Comparison of ENCODE assay signal across 36 cellular contexts in genomic region chr13:105796081-105796480, GRCh38.
"Had no signal": no experiment of that assay in that cellular context is flagged by ENCODE, and none has a peak within 500 bp of the region (broad histone marks: within the 10 kb centered on the region; RNA-seq: fewer than 3 reads in every experiment).

No MANE protein-coding gene starts in this region.

- H3K36me3 ChIP-seq: adrenal gland, WERI-Rb-1 had no signal

- H3K36me3 Mint-ChIP-seq: activated CD8-positive, alpha-beta memory T cell treated with anti-CD3 and anti-CD28 coated beads, Interleukin-2, amount 10 ng/mL, durations not matched to agents 7 days and 5 days; activated naive CD4-positive, alpha-beta T cell treated with anti-CD3 and anti-CD28 coated beads, Interleukin-2, amount 50 U/mL, for 72 hours; activated naive CD8-positive, alpha-beta T cell treated with anti-CD3 and anti-CD28 coated beads for 36 hours; brain; WTC11 had no signal

- H3K9me3 ChIP-seq: adrenal gland had no signal

- DNase-seq: activated CD4-positive, alpha-beta memory T cell treated with anti-CD3 and anti-CD28 coated beads, Interleukin-2, amount 10 ng/mL, durations not matched to agents 7 days and 5 days; activated CD4-positive, alpha-beta T cell treated with anti-CD3 and anti-CD28 coated beads for 1 hour; activated CD4-positive, alpha-beta T cell treated with anti-CD3 and anti-CD28 coated beads for 36 hours; activated CD4-positive, alpha-beta T cell treated with anti-CD3 and anti-CD28 coated beads for 48 hours; activated CD4-positive, alpha-beta T cell treated with anti-CD3 and anti-CD28 coated beads, Interleukin-2, amount 10 ng/mL, durations not matched to agents 7 days and 5 days; activated CD4-positive, alpha-beta T cell treated with anti-CD3 and anti-CD28 coated beads, Interleukin-2, amount 50 U/mL, for 48 hours; activated CD4-positive, CD25-positive, alpha-beta regulatory T cell; activated CD8-positive, alpha-beta memory T cell treated with anti-CD3 and anti-CD28 coated beads for 24 hours; activated CD8-positive, alpha-beta memory T cell treated with anti-CD3 and anti-CD28 coated beads, Interleukin-2, amount 10 ng/mL, durations not matched to agents 7 days and 5 days; activated CD8-positive, alpha-beta memory T cell treated with anti-CD3 and anti-CD28 coated beads, Interleukin-2, amount 50 U/mL, for 48 hours; activated CD8-positive, alpha-beta T cell treated with anti-CD3 and anti-CD28 coated beads, Interleukin-2, amount 10 ng/mL, durations not matched to agents 7 days and 5 days; activated effector memory CD4-positive, alpha-beta T cell treated with anti-CD3 and anti-CD28 coated beads, Interleukin-2, amount 50 U/mL, for 16 hours; activated gamma-delta T cell treated with Interleukin-2 at 50 U/mL for 16 hours; activated naive CD4-positive, alpha-beta T cell; activated naive CD4-positive, alpha-beta T cell treated with anti-CD3 and anti-CD28 coated beads for 36 hours; activated naive CD4-positive, alpha-beta T cell treated with anti-CD3 and anti-CD28 coated beads, Interleukin-2, amount 50 U/mL, for 16 hours; activated naive CD8-positive, alpha-beta T cell treated with anti-CD3 and anti-CD28 coated beads for 36 hours; activated T-cell treated with anti-CD3 and anti-CD28 coated beads, Interleukin-2, amount 50 U/mL, for 4 hours; activated T-cell treated with anti-CD3 and anti-CD28 coated beads, Interleukin-2, amount 50 U/mL, for 72 hours; adrenal gland; amniotic stem cell; aorta; central memory CD4-positive, alpha-beta T cell; T-helper 2 cell; T-helper 9 cell; WERI-Rb-1 had no signal

- H3K27ac ChIP-seq: adrenal gland, coronary artery, WERI-Rb-1 had no signal

- H3K27ac Mint-ChIP-seq: activated CD4-positive, alpha-beta memory T cell treated with anti-CD3 and anti-CD28 coated beads, Interleukin-2, amount 10 ng/mL, durations not matched to agents 7 days and 5 days; activated CD4-positive, alpha-beta T cell treated with anti-CD3 and anti-CD28 coated beads for 36 hours; activated CD4-positive, alpha-beta T cell treated with anti-CD3 and anti-CD28 coated beads, Interleukin-2, amount 10 ng/mL, durations not matched to agents 7 days and 5 days; activated CD8-positive, alpha-beta memory T cell treated with anti-CD3 and anti-CD28 coated beads, Interleukin-2, amount 10 ng/mL, durations not matched to agents 7 days and 5 days; activated CD8-positive, alpha-beta T cell treated with anti-CD3 and anti-CD28 coated beads, Interleukin-2, amount 10 ng/mL, durations not matched to agents 7 days and 5 days; activated naive CD4-positive, alpha-beta T cell treated with anti-CD3 and anti-CD28 coated beads for 36 hours; activated naive CD4-positive, alpha-beta T cell treated with anti-CD3 and anti-CD28 coated beads, Interleukin-2, amount 50 U/mL, for 72 hours; activated naive CD8-positive, alpha-beta T cell treated with anti-CD3 and anti-CD28 coated beads for 36 hours; activated T-cell treated with anti-CD3 and anti-CD28 coated beads, Interleukin-2, amount 50 U/mL, for 72 hours; activated T-helper 1 cell treated with anti-CD3 and anti-CD28 coated beads, Interleukin-12 subunit alpha, Interleukin-12 subunit beta, Interleukin-2, Interleukin-4 antibody, amounts not matched to agents 30 ng/mL and 10 ng/mL and 1 ng/mL, durations not matched to agents 14 hours and 24 hours and 36 hours; activated T-helper 17 cell treated with anti-CD3 and anti-CD28 coated beads, Interleukin-2, amount 50 U/mL, for 72 hours; brain; T-helper 1 cell treated with Interleukin-12 subunit alpha and Interleukin-12 subunit beta and Interleukin-4 antibody, amounts not matched to agents 30 μg/mL and 1 μg/mL, for 36 hours; T-helper 2 cell treated with Interferon-gamma antibody and Interleukin-4, amounts not matched to agents 5 μg/mL and 100 μg/mL, for 36 hours; WTC11 had no signal

- H3K27me3 Mint-ChIP-seq: activated CD4-positive, alpha-beta memory T cell treated with anti-CD3 and anti-CD28 coated beads, Interleukin-2, amount 10 ng/mL, durations not matched to agents 7 days and 5 days; activated CD4-positive, alpha-beta T cell treated with anti-CD3 and anti-CD28 coated beads for 36 hours; activated CD4-positive, alpha-beta T cell treated with anti-CD3 and anti-CD28 coated beads, Interleukin-2, amount 10 ng/mL, durations not matched to agents 7 days and 5 days; activated CD8-positive, alpha-beta memory T cell treated with anti-CD3 and anti-CD28 coated beads, Interleukin-2, amount 10 ng/mL, durations not matched to agents 7 days and 5 days; activated naive CD8-positive, alpha-beta T cell treated with anti-CD3 and anti-CD28 coated beads for 36 hours; activated T-helper 17 cell treated with anti-CD3 and anti-CD28 coated beads, Interleukin-2, amount 50 U/mL, for 72 hours; brain had no signal

- H3K4me3 Mint-ChIP-seq: activated CD4-positive, alpha-beta memory T cell treated with anti-CD3 and anti-CD28 coated beads, Interleukin-2, amount 10 ng/mL, durations not matched to agents 7 days and 5 days; activated CD4-positive, alpha-beta T cell treated with anti-CD3 and anti-CD28 coated beads for 36 hours; activated CD4-positive, alpha-beta T cell treated with anti-CD3 and anti-CD28 coated beads, Interleukin-2, amount 10 ng/mL, durations not matched to agents 7 days and 5 days; activated CD8-positive, alpha-beta memory T cell treated with anti-CD3 and anti-CD28 coated beads, Interleukin-2, amount 10 ng/mL, durations not matched to agents 7 days and 5 days; activated CD8-positive, alpha-beta T cell treated with anti-CD3 and anti-CD28 coated beads, Interleukin-2, amount 10 ng/mL, durations not matched to agents 7 days and 5 days; activated naive CD4-positive, alpha-beta T cell treated with anti-CD3 and anti-CD28 coated beads for 36 hours; activated naive CD8-positive, alpha-beta T cell treated with anti-CD3 and anti-CD28 coated beads for 36 hours; activated T-cell treated with anti-CD3 and anti-CD28 coated beads, Interleukin-2, amount 50 U/mL, for 4 hours; activated T-cell treated with anti-CD3 and anti-CD28 coated beads, Interleukin-2, amount 50 U/mL, for 72 hours; activated T-helper 1 cell treated with anti-CD3 and anti-CD28 coated beads, Interleukin-12 subunit alpha, Interleukin-12 subunit beta, Interleukin-2, Interleukin-4 antibody, amounts not matched to agents 30 ng/mL and 10 ng/mL and 1 ng/mL, durations not matched to agents 14 hours and 24 hours and 36 hours; activated T-helper 17 cell treated with anti-CD3 and anti-CD28 coated beads, Interleukin-2, amount 50 U/mL, for 72 hours; brain; T-helper 1 cell treated with Interleukin-12 subunit alpha and Interleukin-12 subunit beta and Interleukin-4 antibody, amounts not matched to agents 30 μg/mL and 1 μg/mL, for 36 hours; T-helper 2 cell treated with Interferon-gamma antibody and Interleukin-4, amounts not matched to agents 5 μg/mL and 100 μg/mL, for 36 hours; WTC11 had no signal

- H3K4me1 ChIP-seq: adrenal gland had no signal

- H3K27me3 ChIP-seq: adrenal gland had no signal

- FAIRE-seq: colon, TTC549 had no signal

- H3K4me3 ChIP-seq: adrenal gland, coronary artery had no signal

- H3K4me1 Mint-ChIP-seq: activated CD4-positive, alpha-beta memory T cell treated with anti-CD3 and anti-CD28 coated beads, Interleukin-2, amount 10 ng/mL, durations not matched to agents 7 days and 5 days; activated CD4-positive, alpha-beta T cell treated with anti-CD3 and anti-CD28 coated beads for 36 hours; activated CD4-positive, alpha-beta T cell treated with anti-CD3 and anti-CD28 coated beads, Interleukin-2, amount 10 ng/mL, durations not matched to agents 7 days and 5 days; activated CD8-positive, alpha-beta memory T cell treated with anti-CD3 and anti-CD28 coated beads, Interleukin-2, amount 10 ng/mL, durations not matched to agents 7 days and 5 days; activated naive CD8-positive, alpha-beta T cell treated with anti-CD3 and anti-CD28 coated beads for 36 hours; activated T-helper 17 cell treated with anti-CD3 and anti-CD28 coated beads, Interleukin-2, amount 50 U/mL, for 72 hours; brain; WTC11 had no signal

- H3K9me3 Mint-ChIP-seq: activated T-helper 1 cell treated with anti-CD3 and anti-CD28 coated beads, Interleukin-12 subunit alpha, Interleukin-12 subunit beta, Interleukin-2, Interleukin-4 antibody, amounts not matched to agents 30 ng/mL and 10 ng/mL and 1 ng/mL, durations not matched to agents 14 hours and 24 hours and 36 hours; activated T-helper 17 cell treated with anti-CD3 and anti-CD28 coated beads, Interleukin-2, amount 50 U/mL, for 72 hours had no signal
